Comparison of ENCODE assay signal across 22 cellular contexts in the genomic region with DNA sequence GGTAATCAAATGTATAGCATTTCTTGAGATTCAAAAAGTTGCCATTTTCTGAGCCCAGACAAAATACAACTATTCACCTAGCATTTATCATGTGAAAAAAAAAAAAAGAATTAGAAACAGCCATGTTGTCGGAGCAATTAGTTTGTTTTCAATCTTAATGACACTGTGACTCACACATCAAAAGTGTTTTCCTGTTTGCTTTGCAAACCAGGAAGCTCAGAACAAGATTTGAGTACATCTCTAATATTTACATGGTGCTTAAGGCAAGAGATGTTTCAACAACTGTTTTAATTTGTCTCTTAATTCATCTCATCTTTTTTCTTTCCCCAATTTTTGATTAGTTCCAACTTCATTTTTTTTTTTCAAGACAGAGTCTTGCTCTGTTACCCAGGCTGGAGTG.
"Had no signal": no experiment of that assay in that cellular context is flagged by ENCODE, and none has a peak within 500 bp of the region (broad histone marks: within the 10 kb centered on the region; RNA-seq: fewer than 3 reads in every experiment).

No MANE protein-coding gene starts in this region.

- DNase-seq: activated CD4-positive, alpha-beta memory T cell treated with anti-CD3 and anti-CD28 coated beads, Interleukin-2, amount 10 ng/mL, durations not matched to agents 7 days and 5 days; activated CD4-positive, alpha-beta T cell treated with anti-CD3 and anti-CD28 coated beads, Interleukin-2, amount 10 ng/mL, durations not matched to agents 24 days and 14 days; activated gamma-delta T cell; activated naive CD4-positive, alpha-beta T cell treated with anti-CD3 and anti-CD28 coated beads, Interleukin-2, amount 50 U/mL, for 16 hours; activated naive CD8-positive, alpha-beta T cell treated with anti-CD3 and anti-CD28 coated beads, Interleukin-2, amount 50 U/mL, for 24 hours; cortex of kidney; erythroblast; foreskin fibroblast; heart right ventricle; lower lobe of right lung; naive thymus-derived CD4-positive, alpha-beta T cell; retina; sigmoid colon; stimulated activated CD4-positive, alpha-beta T cell treated with anti-CD3 and anti-CD28 coated beads, Interleukin-2, amount 100 ng/mL, for 48 hours; stimulated activated naive CD4-positive, alpha-beta T cell; testis had no signal

- H3K4me1 ChIP-seq: heart right ventricle, lower lobe of right lung, sigmoid colon, testis, vagina had no signal

- H3K9me3 ChIP-seq: testis, vagina had no signal

- H3K27me3 ChIP-seq: cardiac muscle cell, heart right ventricle, sigmoid colon, testis, vagina had no signal

- H3K4me3 Mint-ChIP-seq: activated CD4-positive, alpha-beta memory T cell treated with anti-CD3 and anti-CD28 coated beads, Interleukin-2, amount 10 ng/mL, durations not matched to agents 7 days and 5 days; activated CD4-positive, alpha-beta T cell treated with anti-CD3 and anti-CD28 coated beads, Interleukin-2, amount 10 ng/mL, durations not matched to agents 24 days and 14 days; activated naive CD8-positive, alpha-beta T cell treated with anti-CD3 and anti-CD28 coated beads, Interleukin-2, amount 50 U/mL, for 24 hours; activated T-helper 1 cell treated with anti-CD3 and anti-CD28 coated beads, Interleukin-12 subunit alpha, Interleukin-12 subunit beta, Interleukin-2, Interleukin-4 antibody, amounts not matched to agents 30 ng/mL and 10 ng/mL and 1 ng/mL, durations not matched to agents 14 hours and 24 hours and 36 hours; naive thymus-derived CD4-positive, alpha-beta T cell; type B pancreatic cell had no signal

- H3K4me1 Mint-ChIP-seq: activated CD4-positive, alpha-beta T cell treated with anti-CD3 and anti-CD28 coated beads, Interleukin-2, amount 10 ng/mL, durations not matched to agents 24 days and 14 days had no signal

- H3K4me3 ChIP-seq: cardiac muscle cell, heart right ventricle, lower lobe of right lung, sigmoid colon, testis, vagina had no signal

- H3K27ac Mint-ChIP-seq: activated CD4-positive, alpha-beta memory T cell treated with anti-CD3 and anti-CD28 coated beads, Interleukin-2, amount 10 ng/mL, durations not matched to agents 7 days and 5 days; activated CD4-positive, alpha-beta T cell treated with anti-CD3 and anti-CD28 coated beads, Interleukin-2, amount 10 ng/mL, durations not matched to agents 24 days and 14 days; activated naive CD8-positive, alpha-beta T cell treated with anti-CD3 and anti-CD28 coated beads, Interleukin-2, amount 50 U/mL, for 24 hours; activated T-helper 1 cell treated with anti-CD3 and anti-CD28 coated beads, Interleukin-12 subunit alpha, Interleukin-12 subunit beta, Interleukin-2, Interleukin-4 antibody, amounts not matched to agents 30 ng/mL and 10 ng/mL and 1 ng/mL, durations not matched to agents 14 hours and 24 hours and 36 hours; naive thymus-derived CD4-positive, alpha-beta T cell; type B pancreatic cell had no signal

- H3K36me3 ChIP-seq: cardiac muscle cell, heart right ventricle, lower lobe of right lung, sigmoid colon, vagina had no signal

- H3K27ac ChIP-seq: cardiac muscle cell, heart right ventricle, lower lobe of right lung, sigmoid colon, testis, vagina, VCaP had no signal

- ATAC-seq: activated CD4-positive, CD25-positive, alpha-beta regulatory T cell treated with anti-CD3 and anti-CD28 coated beads, Interleukin-2, amount 50 U/mL, for 24 hours; activated naive CD8-positive, alpha-beta T cell treated with anti-CD3 and anti-CD28 coated beads, Interleukin-2, amount 50 U/mL, for 24 hours; heart right ventricle; naive thymus-derived CD4-positive, alpha-beta T cell had no signal
